8 cellular contexts compared by ENCODE assay signal in the genomic region with DNA sequence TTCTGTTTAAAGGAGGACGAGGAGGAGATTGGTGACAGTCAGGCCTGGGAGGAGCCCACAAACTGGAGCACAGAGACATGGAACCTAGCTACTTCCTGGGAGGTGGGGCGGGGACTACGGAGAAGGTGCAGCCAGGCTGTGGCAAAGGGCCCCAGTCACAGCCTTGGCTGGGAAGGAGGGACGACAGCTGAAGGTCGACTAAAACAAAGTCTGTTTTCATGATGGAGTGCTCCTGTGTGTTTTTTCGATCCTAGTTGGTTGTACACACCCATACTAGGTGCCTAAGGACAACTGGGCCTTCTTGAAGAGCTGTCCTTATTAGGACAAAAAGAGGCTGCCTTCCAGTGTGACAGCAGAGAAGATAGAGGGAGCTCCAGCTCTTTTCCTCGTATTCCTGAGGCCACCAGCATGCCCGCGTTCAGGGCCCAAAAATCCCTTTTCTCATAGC. TPM values are rescaled to one million over a fixed set of nuclear protein-coding genes. Genes with fewer than 3 reads are reported as not detected.
A peak's percentile ranks its signal among the peaks of the same experiment; 100 is the strongest.
DNase-seq lines count a peak whose midpoint lies in the region; ATAC-seq, FAIRE-seq and TF ChIP-seq lines count a peak whose summit lies in the region.

No MANE protein-coding gene starts in this region.

- TF ChIP-seq CTCF in left ventricle myocardium inferior (IDR thresholded peaks at IDR 0.05; ENCODE audit: borderline replicate concordance) (peak; percentile 70), adrenal gland (IDR thresholded peaks at IDR 0.05) (peak; percentile 38 to 58 (median 50)), HepG2 (CRISPR knock-in tag; IDR thresholded peaks at IDR 0.05) (peak; percentile 61)

- TF ChIP-seq RAD21 in HepG2 (CRISPR knock-in tag; IDR thresholded peaks at IDR 0.05): peak; percentile 33; the same call in 1 of the 2 replicates

- H3K4me3 ChIP-seq in left ventricle myocardium inferior: peak overlapping the region; percentile 98
- no peak overlapping the region for H3K4me3 ChIP-seq in adrenal gland
- no peak overlapping the region for H3K4me3 ChIP-seq in HepG2 (replicated peaks in 1 of 3; ENCODE audit: insufficient read depth in 1 of 3, low read depth in 2 of 3, low read length in 3 of 3)
- no peak overlapping the region for H3K4me3 ChIP-seq in aorta (ENCODE audit: low read length in 2 of 2)

- H3K4me1 ChIP-seq in left ventricle myocardium inferior (peaks cover 63% of the 10 kb centered on the region), adrenal gland (replicated peaks in 1 of 2) (peaks cover 18 to 44% of the 10 kb centered on the region in 2 donors), HepG2 (ENCODE audit: insufficient read depth, low read length) (peaks cover 82% of the 10 kb centered on the region), aorta (ENCODE audit: control insufficient read depth in 1 of 2, insufficient read depth in 2 of 2, low read length in 2 of 2) (peaks cover 0 to 2% of the 10 kb centered on the region in 2 donors)

- peaks cover 16% of the 10 kb centered on the region for H3K79me2 ChIP-seq in HepG2 (ENCODE audit: insufficient read depth, low read length)

- no peaks in the 10 kb centered on the region for H4K20me1 ChIP-seq in HepG2 (ENCODE audit: insufficient read depth, low read length)

- ATAC-seq in Right ventricle myocardium inferior (no peak), HepG2 (no peak), aorta (ENCODE audit: low FRiP score) (no peak), HG02973 (IDR thresholded peaks at IDR 0.05; ENCODE audit: unreplicated experiment) (no peak)

- BruUV-seq in HepG2 (replicated peaks; lab: Mats Ljungman, UMichigan): no TSS peak

- intact Hi-C loops in left ventricle myocardium inferior (cut with micrococcal nuclease): no loop called here
- intact Hi-C loops in Right ventricle myocardium inferior (cut with DNase I): loop anchor here (2.0 kb wide), 1 partner anchor 30 kb away; no protein-coding TSS in a partner anchor
- intact Hi-C loops in adrenal gland (cut with DNase I): loop anchor here in 1 of 2 donors (5.0 kb wide), 2 partner anchors 36 to 71 kb away; a partner anchor contains a TSS
- intact Hi-C loops in HepG2 (cut with micrococcal nuclease; ENCODE audit: unreplicated experiment): loop anchor here (2.0 kb wide), 1 partner anchor 36 kb away; no protein-coding TSS in a partner anchor
- intact Hi-C loops in aorta (cut with DNase I): loop anchor here in 1 of 2 donors (2.0 kb wide), 1 partner anchor 28 kb away; a partner anchor contains a TSS

- H3K36me3 ChIP-seq in left ventricle myocardium inferior: peaks cover 12% of the 10 kb centered on the region
- H3K36me3 ChIP-seq in adrenal gland (replicated peaks in 1 of 2): peaks cover 0 to 4% of the 10 kb centered on the region in 2 donors
- peaks cover 8 to 10% of the 10 kb centered on the region in 2 experiments; a peak in 3 of 5 replicates for H3K36me3 ChIP-seq in HepG2 (replicated peaks in 1 of 2; ENCODE audit: control insufficient read depth in 1 of 2, insufficient read depth in 2 of 2, low read length in 2 of 2)
- H3K36me3 ChIP-seq in aorta (ENCODE audit: control insufficient read depth in 1 of 2, insufficient read depth in 2 of 2, low read length in 1 of 2): no peaks in the 10 kb centered on the region

- CTCF ChIA-PET in HepG2 (lab: Yijun Ruan, JAX; ENCODE audit: low intra/inter-chr PET ratio, low total read pairs): no interaction called here

- H3K27me3 ChIP-seq in left ventricle myocardium inferior (ENCODE audit: low read depth): no peaks in the 10 kb centered on the region
- H3K27me3 ChIP-seq in adrenal gland: no peaks in the 10 kb centered on the region
- no peaks in the 10 kb centered on the region; a peak in 2 of 5 replicates for H3K27me3 ChIP-seq in HepG2 (ENCODE audit: control insufficient read depth in 1 of 2, insufficient read depth in 2 of 2, low read length in 2 of 2)
- no peaks in the 10 kb centered on the region for H3K27me3 ChIP-seq in aorta (ENCODE audit: control insufficient read depth in 1 of 2, insufficient read depth in 2 of 2, low read length in 1 of 2)

- no peak overlapping the region for H3K4me2 ChIP-seq in HepG2 (ENCODE audit: low read depth, low read length)

- no peak overlapping the region for H2AFZ ChIP-seq in HepG2 (ENCODE audit: low read length)

- TF ChIP-seq POLR2A in adrenal gland (IDR thresholded peaks at IDR 0.05) (no peak), HepG2 (IDR thresholded peaks at IDR 0.05; ENCODE audit: insufficient read depth in 1 of 2, low read depth in 2 of 2, low read length in 2 of 2) (no peak; a peak in 1 of 4 replicates)

- POLR2A ChIA-PET in HepG2 (lab: Yijun Ruan, JAX): interaction anchor here (1.0 to 6.3 kb wide), 10 partner anchors 9 to 154 kb away, joined by 3 to 68 read pairs (median 8); a partner anchor contains a TSS

- DNase-seq in left ventricle myocardium inferior (no peak), Right ventricle myocardium inferior (ENCODE audit: missing footprints) (no peak), adrenal gland (peak in 5 of 7 donors; percentile 55 to 72 (median 56)), HepG2 (ENCODE audit: low spot score) (peak; percentile 54), aorta (no peak)
- no peak for DNase-seq in stimulated activated CD4-positive, alpha-beta T cell treated with anti-CD3 and anti-CD28 coated beads, Interleukin-2, amount 100 ng/mL, for 24 hours
- no peak for DNase-seq in activated CD8-positive, alpha-beta memory T cell treated with anti-CD3 and anti-CD28 coated beads, Interleukin-2, amount 50 U/mL, for 4 hours

- FAIRE-seq in HepG2 (lab: Jason Lieb, UNC): no peak

- peak overlapping the region; percentile 99 for H3K27ac ChIP-seq in left ventricle myocardium inferior (replicated peaks)
- H3K27ac ChIP-seq in adrenal gland: peak overlapping the region in 3 of 5 donors; percentile 36 to 97 (median 74)
- H3K27ac ChIP-seq in HepG2 (ENCODE audit: extremely low read length, insufficient read depth, low read length): peak overlapping the region; percentile 51
- H3K27ac ChIP-seq in aorta (ENCODE audit: low read depth in 1 of 2, low read length in 2 of 2): peak overlapping the region; percentile 62 to 76

- H3K9ac ChIP-seq in HepG2 (ENCODE audit: insufficient read depth, low read depth, low read length): no peak overlapping the region

- TF ChIP-seq EP300 in HepG2 (IDR thresholded peaks at IDR 0.05; ENCODE audit: low read depth in 2 of 2, low read length in 2 of 2) (no peak), HepG2 (CRISPR knock-in tag; IDR thresholded peaks at IDR 0.05; ENCODE audit: borderline replicate concordance) (no peak)

- 28 to 39% (median 33%) methylated on average over 9 of the region's 9 CpGs for WGBS in adrenal gland, 4 donors
- WGBS in HepG2 (ENCODE audit: low lambda C conversion rate): 63% methylated on average over 8 of the region's 9 CpGs
- WGBS in aorta, 2 donors: 8 to 11% methylated on average over 9 of the region's 9 CpGs

- in situ Hi-C loops in HepG2 (cut with HindIII; ENCODE audit: extremely low pct_ligation_motif_present, low pct_unique_long_range_greater_than_20kb): loop anchor here (5.0 kb wide), 1 partner anchor 36 kb away; no protein-coding TSS in a partner anchor

- H3K9me3 ChIP-seq in left ventricle myocardium inferior (replicated peaks) (no peaks in the 10 kb centered on the region), adrenal gland (replicated peaks in 1 of 3) (no peaks in the 10 kb centered on the region), HepG2 (ENCODE audit: low read length) (no peaks in the 10 kb centered on the region), aorta (ENCODE audit: control insufficient read depth, low read length) (no peaks in the 10 kb centered on the region)

RNA-seq across cellular contexts. Expression of a gene that starts 2.9 kb away (rescaled TPM):
- total RNA-seq in left ventricle myocardium inferior: 44.3 TPM
- 58.6 TPM for total RNA-seq in Right ventricle myocardium inferior
- total RNA-seq in adrenal gland: 10 to 100 TPM; 27.9 to 55.0 (median 39.8) TPM
- polyA plus RNA-seq in adrenal gland: 100 to 1,000 TPM in 2 of 3 donors, 10 to 100 TPM in 1; 53.6 to 198 (median 169) TPM
- 4.1 and 7.1 TPM in 2 replicates for total RNA-seq in HepG2 (2016; rRNA removed; fragmentation: Illumina TruSeq; extraction: Trizol)
- total RNA-seq in HepG2 (2016; cell fraction: cytosol; rRNA removed; fragmentation: Illumina TruSeq; extraction: Trizol; ENCODE audit: low read depth): 13.2 and 13.3 TPM in 2 replicates
- 4.2 and 6.7 TPM in 2 replicates for total RNA-seq in HepG2 (2016; cell fraction: insoluble cytoplasmic fraction; rRNA removed; fragmentation: Illumina TruSeq; extraction: Trizol)
- total RNA-seq in HepG2 (2016; cell fraction: membrane; rRNA removed; fragmentation: Illumina TruSeq; extraction: Trizol): 13.0 TPM in 2 replicates
- total RNA-seq in HepG2 (2016; cell fraction: nucleus; rRNA removed; fragmentation: Illumina TruSeq; extraction: Trizol): 5.3 and 6.1 TPM in 2 replicates
- polyA plus RNA-seq in HepG2 (2011; rRNA removed): 15.2 and 17.4 TPM in 2 replicates
- polyA plus RNA-seq in HepG2 (2011; cell fraction: cytosol; rRNA removed): 15.9 and 16.7 TPM in 2 replicates
- 7.4 and 9.8 TPM in 2 replicates for polyA plus RNA-seq in HepG2 (2011; cell fraction: nucleus; rRNA removed)
- 8.7 and 10.5 TPM in 2 replicates for polyA plus RNA-seq in HepG2 (2012)
- polyA plus RNA-seq in HepG2 (2016; cell fraction: cytosol; fragmentation: Illumina TruSeq; extraction: Trizol; ENCODE audit: low read depth): 30.2 and 33.6 TPM in 2 replicates
- 6.7 and 7.5 TPM in 2 replicates for polyA plus RNA-seq in HepG2 (2016; cell fraction: insoluble cytoplasmic fraction; fragmentation: Illumina TruSeq; extraction: Trizol; ENCODE audit: low read depth)
- 19.8 and 22.8 TPM in 2 replicates for polyA plus RNA-seq in HepG2 (2016; cell fraction: membrane; fragmentation: Illumina TruSeq; extraction: Trizol; ENCODE audit: low read depth)
- 14.5 and 15.3 TPM in 2 replicates for polyA plus RNA-seq in HepG2 (2016; cell fraction: nucleus; fragmentation: Illumina TruSeq; extraction: Trizol; ENCODE audit: insufficient read depth, low read depth)
- polyA minus RNA-seq in HepG2 (2011; rRNA and poly(A)+ RNA removed; ENCODE audit: low replicate concordance): 3.4 and 5.3 TPM in 2 replicates
- 4.0 and 4.5 TPM in 2 replicates for polyA minus RNA-seq in HepG2 (2011; cell fraction: cytosol; rRNA and poly(A)+ RNA removed)
- 4.4 and 4.8 TPM in 2 replicates for polyA minus RNA-seq in HepG2 (2011; cell fraction: nucleus; rRNA and poly(A)+ RNA removed)
- 10 to 100 TPM; 53.7 to 79.6 TPM for total RNA-seq in aorta
- polyA plus RNA-seq in aorta: 100 to 1,000 TPM in 1 of 2 donors, 10 to 100 TPM in 1; 65.7 to 224 TPM

RNA-seq across cellular contexts. Expression of a gene that starts 3.2 kb away (rescaled TPM):
- 15,093 TPM for total RNA-seq in left ventricle myocardium inferior
- 15,747 TPM for total RNA-seq in Right ventricle myocardium inferior
- total RNA-seq in adrenal gland: over 10,000 TPM in 4 of 8 donors, 1,000 to 10,000 TPM in 3, 100 to 1,000 TPM in 1; 885 to 23,366 (median 13,049) TPM
- 1,000 to 10,000 TPM in 2 of 3 donors, not detected in 1; 1,807 to 2,186 TPM for polyA plus RNA-seq in adrenal gland
- 1,047 and 4,025 TPM in 2 replicates for total RNA-seq in HepG2 (2016; rRNA removed; fragmentation: Illumina TruSeq; extraction: Trizol)
- 14,541 and 17,847 TPM in 2 replicates for total RNA-seq in HepG2 (2016; cell fraction: cytosol; rRNA removed; fragmentation: Illumina TruSeq; extraction: Trizol; ENCODE audit: low read depth)
- total RNA-seq in HepG2 (2016; cell fraction: insoluble cytoplasmic fraction; rRNA removed; fragmentation: Illumina TruSeq; extraction: Trizol): 1,278 and 4,694 TPM in 2 replicates
- total RNA-seq in HepG2 (2016; cell fraction: membrane; rRNA removed; fragmentation: Illumina TruSeq; extraction: Trizol): 1,777 and 1,949 TPM in 2 replicates
- 24,487 and 26,007 TPM in 2 replicates for total RNA-seq in HepG2 (2016; cell fraction: nucleus; rRNA removed; fragmentation: Illumina TruSeq; extraction: Trizol)
- polyA plus RNA-seq in HepG2 (2011; rRNA removed): 36.7 and 51.4 TPM in 2 replicates
- 33.6 and 36.8 TPM in 2 replicates for polyA plus RNA-seq in HepG2 (2011; cell fraction: cytosol; rRNA removed)
- polyA plus RNA-seq in HepG2 (2011; cell fraction: nucleus; rRNA removed): 3,177 and 3,657 TPM in 2 replicates
- polyA plus RNA-seq in HepG2 (2012): 10.9 and 118 TPM in 2 replicates
- polyA plus RNA-seq in HepG2 (2016; cell fraction: cytosol; fragmentation: Illumina TruSeq; extraction: Trizol; ENCODE audit: low read depth): 4.5 TPM in 1 of 2 replicates, not detected in the other
- polyA plus RNA-seq in HepG2 (2016; cell fraction: insoluble cytoplasmic fraction; fragmentation: Illumina TruSeq; extraction: Trizol; ENCODE audit: low read depth): not detected in 2 replicates
- not detected in 2 replicates for polyA plus RNA-seq in HepG2 (2016; cell fraction: membrane; fragmentation: Illumina TruSeq; extraction: Trizol; ENCODE audit: low read depth)
- polyA plus RNA-seq in HepG2 (2016; cell fraction: nucleus; fragmentation: Illumina TruSeq; extraction: Trizol; ENCODE audit: insufficient read depth, low read depth): not detected in 2 replicates
- 7,133 and 10,474 TPM in 2 replicates for polyA minus RNA-seq in HepG2 (2011; rRNA and poly(A)+ RNA removed; ENCODE audit: low replicate concordance)
- polyA minus RNA-seq in HepG2 (2011; cell fraction: cytosol; rRNA and poly(A)+ RNA removed): 10,046 and 14,120 TPM in 2 replicates
- 104,669 and 122,700 TPM in 2 replicates for polyA minus RNA-seq in HepG2 (2011; cell fraction: nucleus; rRNA and poly(A)+ RNA removed)
- over 10,000 TPM; 14,949 to 16,694 TPM for total RNA-seq in aorta
- polyA plus RNA-seq in aorta: not detected

RNA-seq across cellular contexts. Expression of a gene that starts 4.0 kb away (rescaled TPM):
- 0.27 TPM for total RNA-seq in left ventricle myocardium inferior
- total RNA-seq in Right ventricle myocardium inferior: 0.22 TPM
- total RNA-seq in adrenal gland: 10 to 100 TPM in 1 of 8 donors, 1 to 10 TPM in 2, under 1 TPM in 5; 0.42 to 18.4 (median 0.95) TPM
- polyA plus RNA-seq in adrenal gland: 1 to 10 TPM; 1.2 to 4.0 (median 1.5) TPM
- 10.4 and 11.2 TPM in 2 replicates for total RNA-seq in HepG2 (2016; rRNA removed; fragmentation: Illumina TruSeq; extraction: Trizol)
- 3.5 and 4.4 TPM in 2 replicates for total RNA-seq in HepG2 (2016; cell fraction: cytosol; rRNA removed; fragmentation: Illumina TruSeq; extraction: Trizol; ENCODE audit: low read depth)
- 9.7 and 11.9 TPM in 2 replicates for total RNA-seq in HepG2 (2016; cell fraction: insoluble cytoplasmic fraction; rRNA removed; fragmentation: Illumina TruSeq; extraction: Trizol)
- 4.7 and 6.0 TPM in 2 replicates for total RNA-seq in HepG2 (2016; cell fraction: membrane; rRNA removed; fragmentation: Illumina TruSeq; extraction: Trizol)
- total RNA-seq in HepG2 (2016; cell fraction: nucleus; rRNA removed; fragmentation: Illumina TruSeq; extraction: Trizol): 8.4 and 9.2 TPM in 2 replicates
- 8.0 and 12.3 TPM in 2 replicates for polyA plus RNA-seq in HepG2 (2011; rRNA removed)
- polyA plus RNA-seq in HepG2 (2011; cell fraction: cytosol; rRNA removed): 5.4 and 7.1 TPM in 2 replicates
- 19.1 and 24.4 TPM in 2 replicates for polyA plus RNA-seq in HepG2 (2011; cell fraction: nucleus; rRNA removed)
- 3.1 and 6.1 TPM in 2 replicates for polyA plus RNA-seq in HepG2 (2012)
- polyA plus RNA-seq in HepG2 (2016; cell fraction: cytosol; fragmentation: Illumina TruSeq; extraction: Trizol; ENCODE audit: low read depth): 1.8 and 2.1 TPM in 2 replicates
- polyA plus RNA-seq in HepG2 (2016; cell fraction: insoluble cytoplasmic fraction; fragmentation: Illumina TruSeq; extraction: Trizol; ENCODE audit: low read depth): 12.7 and 16.4 TPM in 2 replicates
- 3.7 and 3.9 TPM in 2 replicates for polyA plus RNA-seq in HepG2 (2016; cell fraction: membrane; fragmentation: Illumina TruSeq; extraction: Trizol; ENCODE audit: low read depth)
- 32.0 and 32.6 TPM in 2 replicates for polyA plus RNA-seq in HepG2 (2016; cell fraction: nucleus; fragmentation: Illumina TruSeq; extraction: Trizol; ENCODE audit: insufficient read depth, low read depth)
- 20.2 and 52.2 TPM in 2 replicates for polyA minus RNA-seq in HepG2 (2011; rRNA and poly(A)+ RNA removed; ENCODE audit: low replicate concordance)
- 3.9 and 6.0 TPM in 2 replicates for polyA minus RNA-seq in HepG2 (2011; cell fraction: cytosol; rRNA and poly(A)+ RNA removed)
- polyA minus RNA-seq in HepG2 (2011; cell fraction: nucleus; rRNA and poly(A)+ RNA removed): 11.6 and 15.7 TPM in 2 replicates
- 1 to 10 TPM in 1 of 2 donors, under 1 TPM in 1; 0.75 to 1.7 TPM for total RNA-seq in aorta
- polyA plus RNA-seq in aorta: 1 to 10 TPM in 1 of 2 donors, under 1 TPM in 1; 0.25 to 1.8 TPM

RNA-seq across cellular contexts. Expression of a gene that starts 10.3 kb away (rescaled TPM):
- not detected for total RNA-seq in left ventricle myocardium inferior
- total RNA-seq in Right ventricle myocardium inferior: not detected
- total RNA-seq in adrenal gland: 1 to 10 TPM in 4 of 8 donors, under 1 TPM in 3, not detected in 1; 0.25 to 2.1 (median 1.1) TPM
- 1 to 10 TPM in 1 of 3 donors, under 1 TPM in 1, not detected in 1; 0.37 to 1.0 TPM for polyA plus RNA-seq in adrenal gland
- total RNA-seq in HepG2 (2016; rRNA removed; fragmentation: Illumina TruSeq; extraction: Trizol): 0.09 and 0.24 TPM in 2 replicates
- not detected in 2 replicates for total RNA-seq in HepG2 (2016; cell fraction: cytosol; rRNA removed; fragmentation: Illumina TruSeq; extraction: Trizol; ENCODE audit: low read depth)
- total RNA-seq in HepG2 (2016; cell fraction: insoluble cytoplasmic fraction; rRNA removed; fragmentation: Illumina TruSeq; extraction: Trizol): not detected in 2 replicates
- not detected in 2 replicates for total RNA-seq in HepG2 (2016; cell fraction: membrane; rRNA removed; fragmentation: Illumina TruSeq; extraction: Trizol)
- not detected in 2 replicates for total RNA-seq in HepG2 (2016; cell fraction: nucleus; rRNA removed; fragmentation: Illumina TruSeq; extraction: Trizol)
- 5.0 and 6.7 TPM in 2 replicates for polyA plus RNA-seq in HepG2 (2011; rRNA removed)
- 4.9 and 8.4 TPM in 2 replicates for polyA plus RNA-seq in HepG2 (2011; cell fraction: cytosol; rRNA removed)
- polyA plus RNA-seq in HepG2 (2011; cell fraction: nucleus; rRNA removed): 2.7 and 2.8 TPM in 2 replicates
- 2.0 and 3.3 TPM in 2 replicates for polyA plus RNA-seq in HepG2 (2012)
- polyA plus RNA-seq in HepG2 (2016; cell fraction: cytosol; fragmentation: Illumina TruSeq; extraction: Trizol; ENCODE audit: low read depth): 0.12 and 0.14 TPM in 2 replicates
- polyA plus RNA-seq in HepG2 (2016; cell fraction: insoluble cytoplasmic fraction; fragmentation: Illumina TruSeq; extraction: Trizol; ENCODE audit: low read depth): not detected in 2 replicates
- polyA plus RNA-seq in HepG2 (2016; cell fraction: membrane; fragmentation: Illumina TruSeq; extraction: Trizol; ENCODE audit: low read depth): not detected in 2 replicates
- polyA plus RNA-seq in HepG2 (2016; cell fraction: nucleus; fragmentation: Illumina TruSeq; extraction: Trizol; ENCODE audit: insufficient read depth, low read depth): not detected in 2 replicates
- polyA minus RNA-seq in HepG2 (2011; rRNA and poly(A)+ RNA removed; ENCODE audit: low replicate concordance): 5.0 TPM in 1 of 2 replicates, not detected in the other
- polyA minus RNA-seq in HepG2 (2011; cell fraction: cytosol; rRNA and poly(A)+ RNA removed): 1.4 and 2.8 TPM in 2 replicates
- polyA minus RNA-seq in HepG2 (2011; cell fraction: nucleus; rRNA and poly(A)+ RNA removed): 0.50 TPM in 1 of 2 replicates, not detected in the other
- total RNA-seq in aorta: 1 to 10 TPM in 1 of 2 donors, under 1 TPM in 1; 0.65 to 1.3 TPM
- polyA plus RNA-seq in aorta: 1 to 10 TPM; 1.0 to 1.1 TPM

RNA-seq across cellular contexts. Expression of a gene that starts 12.7 kb away (rescaled TPM):
- total RNA-seq in left ventricle myocardium inferior (not detected), Right ventricle myocardium inferior (0.30 TPM), adrenal gland (10 to 100 TPM in 1 of 8 donors, 1 to 10 TPM in 4, under 1 TPM in 3; 0.28 to 13.7 (median 1.6) TPM), HepG2 (2016; rRNA removed; fragmentation: Illumina TruSeq; extraction: Trizol) (0.13 TPM in 1 of 2 replicates, not detected in the other), aorta (1 to 10 TPM; 4.3 to 8.8 TPM)
- polyA plus RNA-seq in adrenal gland (1 to 10 TPM in 2 of 3 donors, under 1 TPM in 1; 0.31 to 1.4 (median 1.3) TPM), HepG2 (2011; rRNA removed) (118 and 152 TPM in 2 replicates), aorta (under 1 TPM in 1 of 2 donors, not detected in 1; 0.79 TPM)
- not detected in 2 replicates for total RNA-seq in HepG2 (2016; cell fraction: cytosol; rRNA removed; fragmentation: Illumina TruSeq; extraction: Trizol; ENCODE audit: low read depth)
- not detected in 2 replicates for total RNA-seq in HepG2 (2016; cell fraction: insoluble cytoplasmic fraction; rRNA removed; fragmentation: Illumina TruSeq; extraction: Trizol)
- not detected in 2 replicates for total RNA-seq in HepG2 (2016; cell fraction: membrane; rRNA removed; fragmentation: Illumina TruSeq; extraction: Trizol)
- total RNA-seq in HepG2 (2016; cell fraction: nucleus; rRNA removed; fragmentation: Illumina TruSeq; extraction: Trizol): 0.75 TPM in 1 of 2 replicates, not detected in the other
- polyA plus RNA-seq in HepG2 (2011; cell fraction: cytosol; rRNA removed): 65.9 and 115 TPM in 2 replicates
- 71.7 and 92.6 TPM in 2 replicates for polyA plus RNA-seq in HepG2 (2011; cell fraction: nucleus; rRNA removed)
- 45.6 and 49.0 TPM in 2 replicates for polyA plus RNA-seq in HepG2 (2012)
- polyA plus RNA-seq in HepG2 (2016; cell fraction: cytosol; fragmentation: Illumina TruSeq; extraction: Trizol; ENCODE audit: low read depth): not detected in 2 replicates
- 0.45 TPM in 1 of 2 replicates, not detected in the other for polyA plus RNA-seq in HepG2 (2016; cell fraction: insoluble cytoplasmic fraction; fragmentation: Illumina TruSeq; extraction: Trizol; ENCODE audit: low read depth)
- polyA plus RNA-seq in HepG2 (2016; cell fraction: membrane; fragmentation: Illumina TruSeq; extraction: Trizol; ENCODE audit: low read depth): not detected in 2 replicates
- polyA plus RNA-seq in HepG2 (2016; cell fraction: nucleus; fragmentation: Illumina TruSeq; extraction: Trizol; ENCODE audit: insufficient read depth, low read depth): 0.79 and 0.89 TPM in 2 replicates
- 31.3 and 95.8 TPM in 2 replicates for polyA minus RNA-seq in HepG2 (2011; rRNA and poly(A)+ RNA removed; ENCODE audit: low replicate concordance)
- 28.6 and 34.4 TPM in 2 replicates for polyA minus RNA-seq in HepG2 (2011; cell fraction: cytosol; rRNA and poly(A)+ RNA removed)
- polyA minus RNA-seq in HepG2 (2011; cell fraction: nucleus; rRNA and poly(A)+ RNA removed): 11.6 and 12.8 TPM in 2 replicates

Comparison
In these comparisons a context has a peak if more than half of its experiments do, and no peak if none do; other contexts are left out.
1. DNase-seq: peak in adrenal gland (5 of 7) and HepG2 (single experiment); none in left ventricle myocardium inferior (single experiment), Right ventricle myocardium inferior (single experiment), aorta (0 of 2), stimulated activated CD4-positive, alpha-beta T cell treated with anti-CD3 and anti-CD28 coated beads, Interleukin-2, amount 100 ng/mL, for 24 hours (0 of 2) and activated CD8-positive, alpha-beta memory T cell treated with anti-CD3 and anti-CD28 coated beads, Interleukin-2, amount 50 U/mL, for 4 hours (single experiment).
2. Peak in every context shown above with its lines, with median percentiles within 50 percentile points of each other: H3K27ac ChIP-seq and CTCF ChIP-seq.